Comparison of ENCODE assay signal across 1 cellular context in the genomic region with DNA sequence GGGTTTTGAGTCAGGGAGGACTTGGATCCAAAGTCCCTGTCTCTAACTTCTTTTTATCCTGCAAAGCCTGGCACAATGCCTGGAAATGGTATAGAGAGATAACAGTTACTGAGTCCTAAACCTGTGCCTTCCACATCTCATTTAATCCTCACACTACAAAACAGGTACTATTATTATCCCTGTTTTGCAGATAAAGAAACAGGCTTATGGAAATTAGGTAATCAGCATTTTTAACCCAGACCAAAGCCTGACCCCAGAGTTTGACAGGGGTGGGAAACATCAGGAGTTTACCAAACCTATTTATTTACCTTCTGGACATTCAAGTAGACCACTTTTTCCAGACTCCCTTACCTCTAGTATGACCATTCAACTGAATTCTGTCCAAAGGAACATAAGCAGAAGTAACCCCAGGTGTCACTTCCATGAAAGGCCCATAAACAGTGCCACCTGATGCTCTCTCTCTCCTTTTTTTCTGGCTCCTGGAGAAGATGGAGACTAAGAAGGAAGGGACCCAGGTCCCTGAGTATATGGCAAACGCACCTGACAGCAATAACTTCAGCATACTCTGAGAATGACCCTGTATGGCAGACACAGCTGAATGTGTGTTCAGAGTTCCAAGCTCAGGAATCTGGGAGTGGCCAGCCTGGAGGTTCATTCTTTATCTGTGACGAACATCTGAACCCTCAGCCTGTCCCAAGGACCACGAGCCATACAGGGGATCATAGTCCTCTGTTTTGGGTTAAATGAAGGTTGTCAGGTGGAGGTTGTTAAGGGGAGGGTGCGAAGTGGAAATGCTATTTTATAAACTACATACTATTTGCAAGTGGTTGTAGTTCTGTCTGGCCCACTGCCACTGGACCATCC.
TF ChIP-seq lines count a peak whose summit lies in the region.

No MANE protein-coding gene starts in this region.

TF ChIP-seq in HepG2, 621 proteins besides CTCF, POLR2A, EP300 and RAD21 (continued from another document and continues in another):
- TF ChIP-seq, protein P1, sequence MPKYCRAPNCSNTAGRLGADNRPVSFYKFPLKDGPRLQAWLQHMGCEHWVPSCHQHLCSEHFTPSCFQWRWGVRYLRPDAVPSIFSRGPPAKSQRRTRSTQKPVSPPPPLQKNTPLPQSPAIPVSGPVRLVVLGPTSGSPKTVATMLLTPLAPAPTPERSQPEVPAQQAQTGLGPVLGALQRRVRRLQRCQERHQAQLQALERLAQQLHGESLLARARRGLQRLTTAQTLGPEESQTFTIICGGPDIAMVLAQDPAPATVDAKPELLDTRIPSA (CRISPR knock-in tag; IDR thresholded peaks at IDR 0.05; ENCODE audit: borderline replicate concordance), result no peak
- TF ChIP-seq MYC (CRISPR knock-in tag; IDR thresholded peaks at IDR 0.05; ENCODE audit: borderline replicate concordance), result no peak
- no peak for TF ChIP-seq FOXM1 (CRISPR knock-in tag; IDR thresholded peaks at IDR 0.05)
- TF ChIP-seq, protein P2, sequence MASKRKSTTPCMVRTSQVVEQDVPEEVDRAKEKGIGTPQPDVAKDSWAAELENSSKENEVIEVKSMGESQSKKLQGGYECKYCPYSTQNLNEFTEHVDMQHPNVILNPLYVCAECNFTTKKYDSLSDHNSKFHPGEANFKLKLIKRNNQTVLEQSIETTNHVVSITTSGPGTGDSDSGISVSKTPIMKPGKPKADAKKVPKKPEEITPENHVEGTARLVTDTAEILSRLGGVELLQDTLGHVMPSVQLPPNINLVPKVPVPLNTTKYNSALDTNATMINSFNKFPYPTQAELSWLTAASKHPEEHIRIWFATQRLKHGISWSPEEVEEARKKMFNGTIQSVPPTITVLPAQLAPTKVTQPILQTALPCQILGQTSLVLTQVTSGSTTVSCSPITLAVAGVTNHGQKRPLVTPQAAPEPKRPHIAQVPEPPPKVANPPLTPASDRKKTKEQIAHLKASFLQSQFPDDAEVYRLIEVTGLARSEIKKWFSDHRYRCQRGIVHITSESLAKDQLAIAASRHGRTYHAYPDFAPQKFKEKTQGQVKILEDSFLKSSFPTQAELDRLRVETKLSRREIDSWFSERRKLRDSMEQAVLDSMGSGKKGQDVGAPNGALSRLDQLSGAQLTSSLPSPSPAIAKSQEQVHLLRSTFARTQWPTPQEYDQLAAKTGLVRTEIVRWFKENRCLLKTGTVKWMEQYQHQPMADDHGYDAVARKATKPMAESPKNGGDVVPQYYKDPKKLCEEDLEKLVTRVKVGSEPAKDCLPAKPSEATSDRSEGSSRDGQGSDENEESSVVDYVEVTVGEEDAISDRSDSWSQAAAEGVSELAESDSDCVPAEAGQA (IDR thresholded peaks at IDR 0.05; ENCODE audit: low read depth), result no peak
- TF ChIP-seq, protein P2 (CRISPR knock-in tag; IDR thresholded peaks at IDR 0.05; ENCODE audit: borderline replicate concordance), result no peak
- peak; percentile 28; the same call in 1 of the 2 replicates for TF ChIP-seq HDAC2 (CRISPR knock-in tag; IDR thresholded peaks at IDR 0.05)
- peak; percentile 21; the same call in 1 of the 2 replicates for TF ChIP-seq ELF3 (CRISPR knock-in tag; IDR thresholded peaks at IDR 0.05)
- TF ChIP-seq, protein P3, sequence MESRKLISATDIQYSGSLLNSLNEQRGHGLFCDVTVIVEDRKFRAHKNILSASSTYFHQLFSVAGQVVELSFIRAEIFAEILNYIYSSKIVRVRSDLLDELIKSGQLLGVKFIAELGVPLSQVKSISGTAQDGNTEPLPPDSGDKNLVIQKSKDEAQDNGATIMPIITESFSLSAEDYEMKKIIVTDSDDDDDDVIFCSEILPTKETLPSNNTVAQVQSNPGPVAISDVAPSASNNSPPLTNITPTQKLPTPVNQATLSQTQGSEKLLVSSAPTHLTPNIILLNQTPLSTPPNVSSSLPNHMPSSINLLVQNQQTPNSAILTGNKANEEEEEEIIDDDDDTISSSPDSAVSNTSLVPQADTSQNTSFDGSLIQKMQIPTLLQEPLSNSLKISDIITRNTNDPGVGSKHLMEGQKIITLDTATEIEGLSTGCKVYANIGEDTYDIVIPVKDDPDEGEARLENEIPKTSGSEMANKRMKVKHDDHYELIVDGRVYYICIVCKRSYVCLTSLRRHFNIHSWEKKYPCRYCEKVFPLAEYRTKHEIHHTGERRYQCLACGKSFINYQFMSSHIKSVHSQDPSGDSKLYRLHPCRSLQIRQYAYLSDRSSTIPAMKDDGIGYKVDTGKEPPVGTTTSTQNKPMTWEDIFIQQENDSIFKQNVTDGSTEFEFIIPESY (CRISPR knock-in tag; IDR thresholded peaks at IDR 0.05), result no peak
- TF ChIP-seq RFXANK (CRISPR knock-in tag; IDR thresholded peaks at IDR 0.05), result no peak
- TF ChIP-seq POLR2AphosphoS2 (IDR thresholded peaks at IDR 0.05; ENCODE audit: low read depth, low read length), result no peak
- TF ChIP-seq ZBTB3 (CRISPR knock-in tag; IDR thresholded peaks at IDR 0.05; ENCODE audit: borderline replicate concordance, low read depth), result no peak
- TF ChIP-seq KDM1A (CRISPR knock-in tag; IDR thresholded peaks at IDR 0.05), result no peak
- no peak for TF ChIP-seq PAWR (CRISPR knock-in tag; IDR thresholded peaks at IDR 0.05; ENCODE audit: borderline replicate concordance)
- TF ChIP-seq, protein P4, sequence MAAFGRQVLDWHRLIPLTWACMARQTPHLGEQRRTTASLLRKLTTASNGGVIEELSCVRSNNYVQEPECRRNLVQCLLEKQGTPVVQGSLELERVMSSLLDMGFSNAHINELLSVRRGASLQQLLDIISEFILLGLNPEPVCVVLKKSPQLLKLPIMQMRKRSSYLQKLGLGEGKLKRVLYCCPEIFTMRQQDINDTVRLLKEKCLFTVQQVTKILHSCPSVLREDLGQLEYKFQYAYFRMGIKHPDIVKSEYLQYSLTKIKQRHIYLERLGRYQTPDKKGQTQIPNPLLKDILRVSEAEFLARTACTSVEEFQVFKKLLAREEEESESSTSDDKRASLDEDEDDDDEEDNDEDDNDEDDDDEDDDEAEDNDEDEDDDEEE (CRISPR knock-in tag; IDR thresholded peaks at IDR 0.05), result no peak
- no peak for TF ChIP-seq HDAC1 (CRISPR knock-in tag; IDR thresholded peaks at IDR 0.05)
- TF ChIP-seq ELF4 (CRISPR knock-in tag; IDR thresholded peaks at IDR 0.05; ENCODE audit: borderline replicate concordance), result no peak
- TF ChIP-seq EHMT2 (IDR thresholded peaks at IDR 0.05; ENCODE audit: borderline replicate concordance, low read depth, low read length), result no peak
- no peak for TF ChIP-seq EZH2 (conservative IDR thresholded peaks at IDR 0.05; ENCODE audit: low read depth, low read length)
- no peak for TF ChIP-seq ZMYM3 (CRISPR knock-in tag; IDR thresholded peaks at IDR 0.05)
- TF ChIP-seq TBP (CRISPR knock-in tag; IDR thresholded peaks at IDR 0.05), result no peak
- TF ChIP-seq, protein P5, sequence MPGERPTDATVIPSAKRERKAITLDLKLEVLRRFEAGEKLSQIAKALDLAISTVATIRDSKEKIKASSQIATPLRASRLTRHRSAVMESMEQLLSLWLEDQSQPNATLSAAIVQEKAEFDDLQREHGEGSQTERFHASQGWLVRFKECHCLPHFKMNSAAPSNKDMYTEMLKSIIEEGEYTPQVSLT (CRISPR knock-in tag; IDR thresholded peaks at IDR 0.05; ENCODE audit: borderline replicate concordance, low read depth), result no peak
- TF ChIP-seq ZNF788 (CRISPR knock-in tag; IDR thresholded peaks at IDR 0.05; ENCODE audit: borderline replicate concordance), result no peak
- TF ChIP-seq PHF21A (CRISPR knock-in tag; IDR thresholded peaks at IDR 0.05), result peak; percentile 30; the same call in 1 of the 2 replicates
- TF ChIP-seq ZNF33B (CRISPR knock-in tag; IDR thresholded peaks at IDR 0.05), result 0 out of 2 replicates have a peak, but pooled peaks have one; percentile 60
- no peak; the same call in 1 of the 2 replicates for TF ChIP-seq TARDBP (CRISPR knock-in tag; IDR thresholded peaks at IDR 0.05)
- 0 out of 4 replicates have a peak, but pooled peaks of 1 of the 2 experiments have one; percentile 21 for TF ChIP-seq NR2F1 (CRISPR knock-in tag; IDR thresholded peaks at IDR 0.05)
- TF ChIP-seq, protein P6, sequence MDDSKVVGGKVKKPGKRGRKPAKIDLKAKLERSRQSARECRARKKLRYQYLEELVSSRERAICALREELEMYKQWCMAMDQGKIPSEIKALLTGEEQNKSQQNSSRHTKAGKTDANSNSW (CRISPR knock-in tag; IDR thresholded peaks at IDR 0.05; ENCODE audit: borderline replicate concordance), result no peak
- TF ChIP-seq CBX1 (IDR thresholded peaks at IDR 0.05; ENCODE audit: low read depth), result no peak
- TF ChIP-seq NCOA5 (CRISPR knock-in tag; IDR thresholded peaks at IDR 0.05), result no peak
- peak; percentile 7; the same call in 1 of the 2 replicates for TF ChIP-seq SMC3 (IDR thresholded peaks at IDR 0.05; ENCODE audit: low read length)
- TF ChIP-seq, protein P7, sequence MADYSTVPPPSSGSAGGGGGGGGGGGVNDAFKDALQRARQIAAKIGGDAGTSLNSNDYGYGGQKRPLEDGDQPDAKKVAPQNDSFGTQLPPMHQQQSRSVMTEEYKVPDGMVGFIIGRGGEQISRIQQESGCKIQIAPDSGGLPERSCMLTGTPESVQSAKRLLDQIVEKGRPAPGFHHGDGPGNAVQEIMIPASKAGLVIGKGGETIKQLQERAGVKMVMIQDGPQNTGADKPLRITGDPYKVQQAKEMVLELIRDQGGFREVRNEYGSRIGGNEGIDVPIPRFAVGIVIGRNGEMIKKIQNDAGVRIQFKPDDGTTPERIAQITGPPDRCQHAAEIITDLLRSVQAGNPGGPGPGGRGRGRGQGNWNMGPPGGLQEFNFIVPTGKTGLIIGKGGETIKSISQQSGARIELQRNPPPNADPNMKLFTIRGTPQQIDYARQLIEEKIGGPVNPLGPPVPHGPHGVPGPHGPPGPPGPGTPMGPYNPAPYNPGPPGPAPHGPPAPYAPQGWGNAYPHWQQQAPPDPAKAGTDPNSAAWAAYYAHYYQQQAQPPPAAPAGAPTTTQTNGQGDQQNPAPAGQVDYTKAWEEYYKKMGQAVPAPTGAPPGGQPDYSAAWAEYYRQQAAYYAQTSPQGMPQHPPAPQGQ (CRISPR knock-in tag; IDR thresholded peaks at IDR 0.05; ENCODE audit: borderline replicate concordance), result no peak
- TF ChIP-seq, protein P8, sequence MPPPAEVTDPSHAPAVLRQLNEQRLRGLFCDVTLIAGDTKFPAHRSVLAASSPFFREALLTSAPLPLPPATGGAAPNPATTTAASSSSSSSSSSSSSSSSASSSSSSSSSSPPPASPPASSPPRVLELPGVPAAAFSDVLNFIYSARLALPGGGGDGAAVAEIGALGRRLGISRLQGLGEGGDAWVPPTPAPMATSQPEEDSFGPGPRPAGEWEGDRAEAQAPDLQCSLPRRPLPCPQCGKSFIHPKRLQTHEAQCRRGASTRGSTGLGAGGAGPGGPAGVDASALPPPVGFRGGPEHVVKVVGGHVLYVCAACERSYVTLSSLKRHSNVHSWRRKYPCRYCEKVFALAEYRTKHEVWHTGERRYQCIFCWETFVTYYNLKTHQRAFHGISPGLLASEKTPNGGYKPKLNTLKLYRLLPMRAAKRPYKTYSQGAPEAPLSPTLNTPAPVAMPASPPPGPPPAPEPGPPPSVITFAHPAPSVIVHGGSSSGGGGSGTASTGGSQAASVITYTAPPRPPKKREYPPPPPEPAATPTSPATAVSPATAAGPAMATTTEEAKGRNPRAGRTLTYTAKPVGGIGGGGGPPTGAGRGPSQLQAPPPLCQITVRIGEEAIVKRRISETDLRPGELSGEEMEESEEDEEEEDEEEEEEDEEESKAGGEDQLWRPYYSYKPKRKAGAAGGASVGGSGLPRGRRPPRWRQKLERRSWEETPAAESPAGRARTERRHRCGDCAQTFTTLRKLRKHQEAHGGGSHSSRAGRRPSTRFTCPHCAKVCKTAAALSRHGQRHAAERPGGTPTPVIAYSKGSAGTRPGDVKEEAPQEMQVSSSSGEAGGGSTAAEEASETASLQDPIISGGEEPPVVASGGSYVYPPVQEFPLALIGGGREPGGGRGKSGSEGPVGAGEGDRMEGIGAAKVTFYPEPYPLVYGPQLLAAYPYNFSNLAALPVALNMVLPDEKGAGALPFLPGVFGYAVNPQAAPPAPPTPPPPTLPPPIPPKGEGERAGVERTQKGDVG (CRISPR knock-in tag; IDR thresholded peaks at IDR 0.05; ENCODE audit: borderline replicate concordance), result no peak
- TF ChIP-seq RXRB (CRISPR knock-in tag; IDR thresholded peaks at IDR 0.05; ENCODE audit: borderline replicate concordance), result peak; percentile 19; the same call in 1 of the 2 replicates
- no peak for TF ChIP-seq ARNT2 (CRISPR knock-in tag; IDR thresholded peaks at IDR 0.05; ENCODE audit: low read depth)
- TF ChIP-seq, protein P9, sequence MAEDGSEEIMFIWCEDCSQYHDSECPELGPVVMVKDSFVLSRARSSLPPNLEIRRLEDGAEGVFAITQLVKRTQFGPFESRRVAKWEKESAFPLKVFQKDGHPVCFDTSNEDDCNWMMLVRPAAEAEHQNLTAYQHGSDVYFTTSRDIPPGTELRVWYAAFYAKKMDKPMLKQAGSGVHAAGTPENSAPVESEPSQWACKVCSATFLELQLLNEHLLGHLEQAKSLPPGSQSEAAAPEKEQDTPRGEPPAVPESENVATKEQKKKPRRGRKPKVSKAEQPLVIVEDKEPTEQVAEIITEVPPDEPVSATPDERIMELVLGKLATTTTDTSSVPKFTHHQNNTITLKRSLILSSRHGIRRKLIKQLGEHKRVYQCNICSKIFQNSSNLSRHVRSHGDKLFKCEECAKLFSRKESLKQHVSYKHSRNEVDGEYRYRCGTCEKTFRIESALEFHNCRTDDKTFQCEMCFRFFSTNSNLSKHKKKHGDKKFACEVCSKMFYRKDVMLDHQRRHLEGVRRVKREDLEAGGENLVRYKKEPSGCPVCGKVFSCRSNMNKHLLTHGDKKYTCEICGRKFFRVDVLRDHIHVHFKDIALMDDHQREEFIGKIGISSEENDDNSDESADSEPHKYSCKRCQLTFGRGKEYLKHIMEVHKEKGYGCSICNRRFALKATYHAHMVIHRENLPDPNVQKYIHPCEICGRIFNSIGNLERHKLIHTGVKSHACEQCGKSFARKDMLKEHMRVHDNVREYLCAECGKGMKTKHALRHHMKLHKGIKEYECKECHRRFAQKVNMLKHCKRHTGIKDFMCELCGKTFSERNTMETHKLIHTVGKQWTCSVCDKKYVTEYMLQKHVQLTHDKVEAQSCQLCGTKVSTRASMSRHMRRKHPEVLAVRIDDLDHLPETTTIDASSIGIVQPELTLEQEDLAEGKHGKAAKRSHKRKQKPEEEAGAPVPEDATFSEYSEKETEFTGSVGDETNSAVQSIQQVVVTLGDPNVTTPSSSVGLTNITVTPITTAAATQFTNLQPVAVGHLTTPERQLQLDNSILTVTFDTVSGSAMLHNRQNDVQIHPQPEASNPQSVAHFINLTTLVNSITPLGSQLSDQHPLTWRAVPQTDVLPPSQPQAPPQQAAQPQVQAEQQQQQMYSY (CRISPR knock-in tag; IDR thresholded peaks at IDR 0.05), result no peak
